ENCODE assay signal across 13 cellular contexts in genomic region chr20:5720696-5721095, GRCh38. TPM values are rescaled to one million over a fixed set of nuclear protein-coding genes. Genes with fewer than 3 reads are reported as not detected.
A peak's percentile ranks its signal among the peaks of the same experiment; 100 is the strongest.
DNase-seq lines count a peak whose midpoint lies in the region; ATAC-seq and TF ChIP-seq lines count a peak whose summit lies in the region.
"Had no signal": no experiment of that assay in that cellular context is flagged by ENCODE, and none has a peak within 500 bp of the region (broad histone marks: within the 10 kb centered on the region; RNA-seq: fewer than 3 reads in every experiment).

No MANE protein-coding gene starts in this region.

- H3K4me1 ChIP-seq in OCI-LY1 (ENCODE audit: insufficient read depth, low read length, severe bottlenecking) = peaks cover 41% of the 10 kb centered on the region

- H3K9me2 ChIP-seq in OCI-LY1 (ENCODE audit: low read depth, low read length) = no peaks in the 10 kb centered on the region

- no peaks in the 10 kb centered on the region for H3F3A ChIP-seq in OCI-LY1 (ENCODE audit: insufficient read depth, low read length)

- no peak overlapping the region for H3K4me3 ChIP-seq in OCI-LY1 (ENCODE audit: low read depth, low read length, poor library complexity, severe bottlenecking)
- no peak overlapping the region for H3K4me3 ChIP-seq in cardiac fibroblast (replicated peaks in 1 of 2; ENCODE audit: low read depth in 2 of 2, low read length in 2 of 2)

- peak overlapping the region; percentile 68 for H3K27ac ChIP-seq in OCI-LY1 (ENCODE audit: low read depth, low read length, poor library complexity, severe bottlenecking)

- TF ChIP-seq CTCF in OCI-LY1 (IDR thresholded peaks at IDR 0.05; ENCODE audit: low read length) = no peak
- no peak for TF ChIP-seq CTCF in cardiac fibroblast (IDR thresholded peaks at IDR 0.05; ENCODE audit: low read depth, low read length)
- no peak for TF ChIP-seq CTCF in omental fat pad (IDR thresholded peaks at IDR 0.05)

- DNase-seq in G401 (ENCODE audit: low spot score) (peak; percentile 47), cardiac fibroblast (ENCODE audit: low read depth in 2 of 2) (peak; percentile 15 to 83), omental fat pad (ENCODE audit: low spot score) (no peak), NCI-H2081 treated with DMSO at 0.1 percent for 48 hours (lab: John Stamatoyannopoulos, UW) (no peak), UCSD-AML1 (lab: John Stamatoyannopoulos, UW; ENCODE audit: unreplicated experiment) (no peak), NCI-H1105 treated with DMSO at 0.1 percent for 48 hours (lab: John Stamatoyannopoulos, UW) (no peak)
- DNase-seq: ACHN, H9, NCI-H1694 treated with DMSO at 0.1 percent for 48 hours, NCI-H446, SHP77 treated with DMSO at 0.1 percent for 48 hours had no signal

- ATAC-seq in omental fat pad (ENCODE audit: low FRiP score) = peak; percentile 48
- ATAC-seq in HG03571 (IDR thresholded peaks at IDR 0.05; ENCODE audit: unreplicated experiment) = no peak

- H3K36me3 ChIP-seq in OCI-LY1 (ENCODE audit: insufficient read depth, low read length) = no peaks in the 10 kb centered on the region

- H3K9me3 ChIP-seq in OCI-LY1 (ENCODE audit: low read length) = no peaks in the 10 kb centered on the region

- H3K79me2 ChIP-seq in OCI-LY1 (ENCODE audit: insufficient read depth, low read length) = no peaks in the 10 kb centered on the region

- no peak overlapping the region; the same call in 1 of the 2 replicates for H3K4me2 ChIP-seq in OCI-LY1 (ENCODE audit: low read length)

- no peaks in the 10 kb centered on the region for H4K20me1 ChIP-seq in OCI-LY1 (ENCODE audit: insufficient read depth, low read length)

- no peak overlapping the region for H2AFZ ChIP-seq in OCI-LY1 (ENCODE audit: low read length)

- in situ Hi-C loops in G401 (cut with HindIII; ENCODE audit: low sequenced_read_pairs) = no loop called here

- no peak overlapping the region for H3K9ac ChIP-seq in OCI-LY1 (ENCODE audit: low read length)

- H3K27me3 ChIP-seq in OCI-LY1 (ENCODE audit: insufficient read depth, low read length) = no peaks in the 10 kb centered on the region

RNA-seq across cellular contexts. Expression of gene SHLD1, which starts 29.5 kb away (rescaled TPM):
- total RNA-seq in G401 (2014; rRNA removed; shearing (Covaris generic)) = 1.4 and 3.2 TPM in 2 replicates
- 1 to 10 TPM; 1.2 to 4.0 (median 3.2) TPM for total RNA-seq in omental fat pad

Comparison
In these comparisons a context has a peak if more than half of its experiments do, and no peak if none do; other contexts are left out.
1. DNase-seq: peak in G401 (single experiment) and cardiac fibroblast (2 of 2); none in omental fat pad (single experiment), NCI-H2081 treated with DMSO at 0.1 percent for 48 hours (single experiment), UCSD-AML1 (single experiment) and NCI-H1105 treated with DMSO at 0.1 percent for 48 hours (single experiment).